Comparison of ENCODE assay signal across 24 cellular contexts in genomic region chr6:169918239-169918953, GRCh38.
"Had no signal": no experiment of that assay in that cellular context is flagged by ENCODE, and none has a peak within 500 bp of the region (broad histone marks: within the 10 kb centered on the region; RNA-seq: fewer than 3 reads in every experiment).

No MANE protein-coding gene starts in this region.

- H3K4me3 ChIP-seq: adrenal gland, breast epithelium, esophagus muscularis mucosa, heart right ventricle, spleen, thoracic aorta had no signal

- H3K36me3 Mint-ChIP-seq: activated naive CD4-positive, alpha-beta T cell treated with anti-CD3 and anti-CD28 coated beads, Interleukin-2, amount 50 U/mL, for 72 hours; naive thymus-derived CD4-positive, alpha-beta T cell; stimulated activated naive B cell treated with anti-CD40 and anti-IgM and Interleukin-4, amounts not matched to agents 10 μg/mL and 1 μg/mL and 100 μg/mL, for 72 hours had no signal

- ATAC-seq: activated naive CD4-positive, alpha-beta T cell treated with anti-CD3 and anti-CD28 coated beads, Interleukin-2, amount 50 U/mL, for 72 hours; activated T-cell treated with anti-CD3 and anti-CD28 coated beads, Interleukin-2, amount 50 U/mL, for 72 hours; heart right ventricle; naive thymus-derived CD4-positive, alpha-beta T cell; sciatic nerve; stimulated activated naive B cell treated with anti-CD40 and anti-IgM and Interleukin-4, amounts not matched to agents 10 μg/mL and 1 μg/mL and 100 μg/mL, for 72 hours had no signal

- H3K4me1 ChIP-seq: breast epithelium, parathyroid adenoma, spleen had no signal

- H3K27ac Mint-ChIP-seq: activated naive CD4-positive, alpha-beta T cell treated with anti-CD3 and anti-CD28 coated beads, Interleukin-2, amount 50 U/mL, for 72 hours; activated T-cell treated with anti-CD3 and anti-CD28 coated beads, Interleukin-2, amount 50 U/mL, for 72 hours; stimulated activated naive B cell treated with anti-CD40 and anti-IgM and Interleukin-4, amounts not matched to agents 10 μg/mL and 1 μg/mL and 100 μg/mL, for 72 hours; T-helper 1 cell treated with Interleukin-12 subunit alpha and Interleukin-12 subunit beta and Interleukin-4 antibody, amounts not matched to agents 30 μg/mL and 1 μg/mL, for 36 hours had no signal

- H3K36me3 ChIP-seq: adrenal gland, breast epithelium, esophagus muscularis mucosa, heart right ventricle, neutrophil, spleen, thoracic aorta had no signal

- H2AFZ ChIP-seq: parathyroid adenoma had no signal

- H3K4me3 Mint-ChIP-seq: activated T-cell treated with anti-CD3 and anti-CD28 coated beads, Interleukin-2, amount 50 U/mL, for 72 hours; naive thymus-derived CD4-positive, alpha-beta T cell; stimulated activated naive B cell treated with anti-CD40 and anti-IgM and Interleukin-4, amounts not matched to agents 10 μg/mL and 1 μg/mL and 100 μg/mL, for 72 hours; T-helper 1 cell treated with Interleukin-12 subunit alpha and Interleukin-12 subunit beta and Interleukin-4 antibody, amounts not matched to agents 30 μg/mL and 1 μg/mL, for 36 hours had no signal

- H3K79me2 ChIP-seq: parathyroid adenoma had no signal

- H3K27me3 ChIP-seq: adrenal gland, breast epithelium had no signal

- H3K9me3 ChIP-seq: adrenal gland, breast epithelium, esophagus muscularis mucosa, heart right ventricle, neutrophil, spleen, thoracic aorta had no signal

- DNase-seq: activated CD4-positive, alpha-beta T cell treated with anti-CD3 and anti-CD28 coated beads, Interleukin-2, amount 50 U/mL, for 1 hour; activated CD4-positive, CD25-positive, alpha-beta regulatory T cell treated with anti-CD3 and anti-CD28 coated beads, Interleukin-2, amount 50 U/mL, for 72 hours; activated CD8-positive, alpha-beta memory T cell treated with anti-CD3 and anti-CD28 coated beads for 24 hours; activated effector memory CD4-positive, alpha-beta T cell treated with anti-CD3 and anti-CD28 coated beads, Interleukin-2, amount 50 U/mL, for 16 hours; activated T-cell treated with anti-CD3 and anti-CD28 coated beads, Interleukin-2, amount 50 U/mL, for 72 hours; cortex of kidney; effector CD4-positive, alpha-beta T cell; heart right ventricle; kidney glomerular epithelial cell; mesendoderm; naive thymus-derived CD4-positive, alpha-beta T cell; spleen; stimulated activated CD4-positive, alpha-beta T cell treated with anti-CD3 and anti-CD28 coated beads, Interleukin-4, amount 100 ng/mL, for 4 hours; stimulated activated naive B cell treated with anti-CD40 and anti-IgM and Interleukin-4, amounts not matched to agents 10 μg/mL and 1 μg/mL and 100 μg/mL, for 72 hours had no signal

- H3K27ac ChIP-seq: adrenal gland, breast epithelium, esophagus muscularis mucosa, heart right ventricle, neutrophil, parathyroid adenoma, spleen, thoracic aorta, VCaP had no signal

- H3K9ac ChIP-seq: parathyroid adenoma had no signal

- H3K27me3 Mint-ChIP-seq: stimulated activated naive B cell treated with anti-CD40 and anti-IgM and Interleukin-4, amounts not matched to agents 10 μg/mL and 1 μg/mL and 100 μg/mL, for 72 hours had no signal
